10 cellular contexts compared by ENCODE assay signal in genomic region chr16:50311891-50312501, GRCh38. TPM values are rescaled to one million over a fixed set of nuclear protein-coding genes. Genes with fewer than 3 reads are reported as not detected.
DNase-seq lines count a peak whose midpoint lies in the region; ATAC-seq lines count a peak whose summit lies in the region.
"Had no signal": no experiment of that assay in that cellular context is flagged by ENCODE, and none has a peak within 500 bp of the region (broad histone marks: within the 10 kb centered on the region; RNA-seq: fewer than 3 reads in every experiment).

No MANE protein-coding gene starts in this region.

- H3K27me3 ChIP-seq in CD8-positive, alpha-beta memory T cell (ENCODE audit: insufficient read depth, low read length, poor library complexity, severe bottlenecking), result no peaks in the 10 kb centered on the region

- H3K9me3 Mint-ChIP-seq in CD8-positive, alpha-beta memory T cell, result no peaks in the 10 kb centered on the region
- H3K9me3 Mint-ChIP-seq in activated T-helper 1 cell treated with anti-CD3 and anti-CD28 coated beads, Interleukin-12 subunit alpha, Interleukin-12 subunit beta, Interleukin-2, Interleukin-4 antibody, amounts not matched to agents 30 ng/mL and 10 ng/mL and 1 ng/mL, durations not matched to agents 14 hours and 24 hours and 36 hours, result no peaks in the 10 kb centered on the region

- peaks cover 14% of the 10 kb centered on the region for H3K4me1 ChIP-seq in CD8-positive, alpha-beta memory T cell (ENCODE audit: insufficient read depth, low read length)

- peaks cover 9 to 12% (median 11%) of the 10 kb centered on the region in 3 donors for H3K4me1 Mint-ChIP-seq in CD8-positive, alpha-beta memory T cell
- peaks cover 19% of the 10 kb centered on the region for H3K4me1 Mint-ChIP-seq in activated T-helper 1 cell treated with anti-CD3 and anti-CD28 coated beads, Interleukin-12 subunit alpha, Interleukin-12 subunit beta, Interleukin-2, Interleukin-4 antibody, amounts not matched to agents 30 ng/mL and 10 ng/mL and 1 ng/mL, durations not matched to agents 14 hours and 24 hours and 36 hours (ENCODE audit: low read depth)

- peaks cover 4 to 91% (median 26%) of the 10 kb centered on the region in 3 donors for H3K36me3 Mint-ChIP-seq in CD8-positive, alpha-beta memory T cell
- peaks cover 39% of the 10 kb centered on the region for H3K36me3 Mint-ChIP-seq in activated T-helper 1 cell treated with anti-CD3 and anti-CD28 coated beads, Interleukin-12 subunit alpha, Interleukin-12 subunit beta, Interleukin-2, Interleukin-4 antibody, amounts not matched to agents 30 ng/mL and 10 ng/mL and 1 ng/mL, durations not matched to agents 14 hours and 24 hours and 36 hours (ENCODE audit: low read depth)

- CTCF ChIA-PET in CD8-positive, alpha-beta memory T cell (lab: Charles Lee), result interaction anchor here (1.2 kb wide), 1 partner anchor 15 kb away, joined by 3 read pairs; no protein-coding TSS in a partner anchor

- intact Hi-C loops in activated T-helper 1 cell treated with anti-CD3 and anti-CD28 coated beads, Interleukin-12 subunit alpha, Interleukin-12 subunit beta, Interleukin-2, Interleukin-4 antibody, amounts not matched to agents 30 ng/mL and 10 ng/mL and 1 ng/mL, durations not matched to agents 14 hours and 24 hours and 36 hours (cut with micrococcal nuclease), result no loop called here

- peaks cover 72% of the 10 kb centered on the region for H3K36me3 ChIP-seq in CD8-positive, alpha-beta memory T cell (ENCODE audit: insufficient read depth, low read length)

- H3K4me3 ChIP-seq in CD8-positive, alpha-beta memory T cell (ENCODE audit: low read length), result no peak overlapping the region

- H3K27ac ChIP-seq in CD8-positive, alpha-beta memory T cell (ENCODE audit: low read depth, low read length), result no peak overlapping the region

- POLR2A ChIA-PET in CD8-positive, alpha-beta memory T cell (lab: Charles Lee), result no interaction called here

- H3K9me3 ChIP-seq in CD8-positive, alpha-beta memory T cell (ENCODE audit: low read length), result no peaks in the 10 kb centered on the region

- peak overlapping the region in 6 of 8 donors; percentile 12 to 78 (median 71) for H3K27ac Mint-ChIP-seq in CD8-positive, alpha-beta memory T cell
- H3K27ac Mint-ChIP-seq in activated T-helper 1 cell treated with anti-CD3 and anti-CD28 coated beads, Interleukin-12 subunit alpha, Interleukin-12 subunit beta, Interleukin-2, Interleukin-4 antibody, amounts not matched to agents 30 ng/mL and 10 ng/mL and 1 ng/mL, durations not matched to agents 14 hours and 24 hours and 36 hours, result peak overlapping the region; percentile 40

- peak overlapping the region in 1 of 7 donors; percentile 40 for H3K4me3 Mint-ChIP-seq in CD8-positive, alpha-beta memory T cell
- H3K4me3 Mint-ChIP-seq in activated T-helper 1 cell treated with anti-CD3 and anti-CD28 coated beads, Interleukin-12 subunit alpha, Interleukin-12 subunit beta, Interleukin-2, Interleukin-4 antibody, amounts not matched to agents 30 ng/mL and 10 ng/mL and 1 ng/mL, durations not matched to agents 14 hours and 24 hours and 36 hours, result no peak overlapping the region

- no peak for ATAC-seq in HG03342 (IDR thresholded peaks at IDR 0.05; ENCODE audit: unreplicated experiment)
- ATAC-seq: Panc1 had no signal

- peak; percentile 3 for DNase-seq in AG08396 (ENCODE audit: low spot score)
- DNase-seq in CD8-positive, alpha-beta memory T cell, result no peak
- DNase-seq in activated T-helper 1 cell treated with anti-CD3 and anti-CD28 coated beads, Interleukin-12 subunit alpha, Interleukin-12 subunit beta, Interleukin-2, Interleukin-4 antibody, amounts not matched to agents 30 ng/mL and 10 ng/mL and 1 ng/mL, durations not matched to agents 14 hours and 24 hours and 36 hours (ENCODE audit: low spot score), result no peak
- DNase-seq in mesenteric fat pad (ENCODE audit: low spot score), result peak; percentile 82
- DNase-seq in middle frontal gyrus (ENCODE audit: extremely low spot score, low spot score), result no peak
- DNase-seq in LoVo (ENCODE audit: low spot score), result no peak
- no peak for DNase-seq in retina
- DNase-seq: midbrain had no signal

- H3K27me3 Mint-ChIP-seq in CD8-positive, alpha-beta memory T cell, result no peaks in the 10 kb centered on the region
- no peaks in the 10 kb centered on the region for H3K27me3 Mint-ChIP-seq in activated T-helper 1 cell treated with anti-CD3 and anti-CD28 coated beads, Interleukin-12 subunit alpha, Interleukin-12 subunit beta, Interleukin-2, Interleukin-4 antibody, amounts not matched to agents 30 ng/mL and 10 ng/mL and 1 ng/mL, durations not matched to agents 14 hours and 24 hours and 36 hours (ENCODE audit: insufficient read depth)

RNA-seq across cellular contexts. Expression of gene ADCY7, which starts 45.6 kb away (rescaled TPM):
- total RNA-seq in CD8-positive, alpha-beta memory T cell, result 10 to 100 TPM; 76.6 to 83.4 TPM
- 88.1 TPM for polyA plus RNA-seq in CD8-positive, alpha-beta memory T cell
- total RNA-seq in activated T-helper 1 cell treated with anti-CD3 and anti-CD28 coated beads, Interleukin-12 subunit alpha, Interleukin-12 subunit beta, Interleukin-2, Interleukin-4 antibody, amounts not matched to agents 30 ng/mL and 10 ng/mL and 1 ng/mL, durations not matched to agents 14 hours and 24 hours and 36 hours, result 78.0 and 81.9 TPM in 2 replicates
- total RNA-seq in mesenteric fat pad, result 26.8 TPM

RNA-seq across cellular contexts. Expression of gene BRD7, which starts 56.8 kb away (rescaled TPM):
- total RNA-seq in CD8-positive, alpha-beta memory T cell, result 100 to 1,000 TPM; 101 to 103 TPM
- 55.7 TPM for polyA plus RNA-seq in CD8-positive, alpha-beta memory T cell
- 88.8 and 91.0 TPM in 2 replicates for total RNA-seq in activated T-helper 1 cell treated with anti-CD3 and anti-CD28 coated beads, Interleukin-12 subunit alpha, Interleukin-12 subunit beta, Interleukin-2, Interleukin-4 antibody, amounts not matched to agents 30 ng/mL and 10 ng/mL and 1 ng/mL, durations not matched to agents 14 hours and 24 hours and 36 hours
- total RNA-seq in mesenteric fat pad, result 52.6 TPM

Comparison
In these comparisons a context has a peak if more than half of its experiments do, and no peak if none do; other contexts are left out.
1. DNase-seq: peak in AG08396 (single experiment) and mesenteric fat pad (single experiment); none in CD8-positive, alpha-beta memory T cell (0 of 5), activated T-helper 1 cell treated with anti-CD3 and anti-CD28 coated beads, Interleukin-12 subunit alpha, Interleukin-12 subunit beta, Interleukin-2, Interleukin-4 antibody, amounts not matched to agents 30 ng/mL and 10 ng/mL and 1 ng/mL, durations not matched to agents 14 hours and 24 hours and 36 hours (single experiment), middle frontal gyrus (single experiment), LoVo (single experiment) and retina (single experiment).